19 cellular contexts compared by ENCODE assay signal in genomic region chr11:126100681-126101080, GRCh38.
"Had no signal": no experiment of that assay in that cellular context is flagged by ENCODE, and none has a peak within 500 bp of the region (broad histone marks: within the 10 kb centered on the region; RNA-seq: fewer than 3 reads in every experiment).

No MANE protein-coding gene starts in this region.

- H3K9me3 Mint-ChIP-seq: activated naive CD4-positive, alpha-beta T cell treated with anti-CD3 and anti-CD28 coated beads, Interleukin-2, amount 50 U/mL, for 24 hours had no signal

- H3K27me3 Mint-ChIP-seq: activated naive CD4-positive, alpha-beta T cell treated with anti-CD3 and anti-CD28 coated beads, Interleukin-2, amount 50 U/mL, for 24 hours had no signal

- H3K27me3 ChIP-seq: brain microvascular endothelial cell, gastrocnemius medialis had no signal

- H3K4me3 Mint-ChIP-seq: activated naive CD4-positive, alpha-beta T cell treated with anti-CD3 and anti-CD28 coated beads, Interleukin-2, amount 50 U/mL, for 24 hours had no signal

- H3K4me1 Mint-ChIP-seq: activated naive CD4-positive, alpha-beta T cell treated with anti-CD3 and anti-CD28 coated beads, Interleukin-2, amount 50 U/mL, for 24 hours had no signal

- H3K36me3 Mint-ChIP-seq: activated naive CD4-positive, alpha-beta T cell treated with anti-CD3 and anti-CD28 coated beads, Interleukin-2, amount 50 U/mL, for 24 hours had no signal

- H3K27ac ChIP-seq: brain microvascular endothelial cell, dorsolateral prefrontal cortex, esophagus squamous epithelium, gastrocnemius medialis, WERI-Rb-1 had no signal

- ATAC-seq: gastrocnemius medialis; left ventricle myocardium superior; stimulated activated naive CD8-positive, alpha-beta T cell treated with anti-CD3 and anti-CD28 coated beads, Interleukin-15, Interleukin-2, amounts not matched to agents 100 U/mL and 50 U/mL, for 24 hours had no signal

- H3K9me3 ChIP-seq: esophagus squamous epithelium, gastrocnemius medialis had no signal

- H3K27ac Mint-ChIP-seq: activated naive CD4-positive, alpha-beta T cell treated with anti-CD3 and anti-CD28 coated beads, Interleukin-2, amount 50 U/mL, for 24 hours; progenitor cell of endocrine pancreas had no signal

- DNase-seq: activated CD4-positive, alpha-beta T cell treated with anti-CD3 and anti-CD28 coated beads for 1 hour; activated gamma-delta T cell treated with Interleukin-2 at 50 U/mL for 16 hours; activated T-cell treated with anti-CD3 and anti-CD28 coated beads, Interleukin-2, amount 50 U/mL, for 1 hour; aorta; brain microvascular endothelial cell; caudate nucleus; dorsolateral prefrontal cortex; esophagus squamous epithelium; gastrocnemius medialis; head of caudate nucleus; hypothalamus; left ventricle myocardium superior; mammary epithelial cell; stimulated activated CD4-positive, alpha-beta T cell treated with anti-CD3 and anti-CD28 coated beads, Interleukin-4, amount 100 ng/mL, for 24 hours; stimulated activated naive CD8-positive, alpha-beta T cell treated with anti-CD3 and anti-CD28 coated beads, Interleukin-15, Interleukin-2, amounts not matched to agents 100 U/mL and 50 U/mL, for 24 hours; T-helper 2 cell; WERI-Rb-1 had no signal

- H3K4me3 ChIP-seq: dorsolateral prefrontal cortex, esophagus squamous epithelium, gastrocnemius medialis had no signal

- H3K4me1 ChIP-seq: gastrocnemius medialis had no signal

- H3K36me3 ChIP-seq: brain microvascular endothelial cell, esophagus squamous epithelium, gastrocnemius medialis, WERI-Rb-1 had no signal
